In genomic region chr6:39490120-39490519, GRCh38 we compare ENCODE assay signal across 26 cellular contexts.
DNase-seq lines count a peak whose midpoint lies in the region; ATAC-seq, FAIRE-seq and TF ChIP-seq lines count a peak whose summit lies in the region.
"Had no signal": no experiment of that assay in that cellular context is flagged by ENCODE, and none has a peak within 500 bp of the region (broad histone marks: within the 10 kb centered on the region; RNA-seq: fewer than 3 reads in every experiment).

No MANE protein-coding gene starts in this region.

- in situ Hi-C loops in K562 (cut with MboI): no loop called here

- WGBS in K562 (ENCODE audit: insufficient coverage, low coverage, missing lambda C conversion rate): 0% methylated on average over 3 of the region's 3 CpGs
- 43 to 61% methylated on average over 3 of the region's 3 CpGs for WGBS in esophagus squamous epithelium, 2 donors
- WGBS in upper lobe of left lung, 2 donors: 57 to 58% methylated on average over 3 of the region's 3 CpGs
- WGBS in lower leg skin, 2 donors: 61 to 65% methylated on average over 3 of the region's 3 CpGs

- H3K79me2 ChIP-seq in K562 (ENCODE audit: control insufficient read depth, insufficient read depth, low read length): no peaks in the 10 kb centered on the region
- H3K79me2 ChIP-seq: parathyroid adenoma had no signal

- H3K9me1 ChIP-seq in K562 (ENCODE audit: control insufficient read depth, insufficient read depth, low read length): no peaks in the 10 kb centered on the region

- no peaks in the 10 kb centered on the region for H3K9me3 ChIP-seq in K562 (replicated peaks; ENCODE audit: control insufficient read depth, insufficient read depth, low read depth, low read length)
- no peaks in the 10 kb centered on the region for H3K9me3 ChIP-seq in esophagus squamous epithelium
- H3K9me3 ChIP-seq in left lung: no peaks in the 10 kb centered on the region
- H3K9me3 ChIP-seq in upper lobe of left lung: no peaks in the 10 kb centered on the region
- H3K9me3 ChIP-seq: gastrocnemius medialis, tibial artery had no signal

- BruUV-seq in K562 (replicated peaks; lab: Mats Ljungman, UMichigan): no TSS peak

- no peaks in the 10 kb centered on the region for H3K4me1 ChIP-seq in K562 (replicated peaks in 1 of 2; ENCODE audit: control insufficient read depth in 2 of 2, insufficient read depth in 2 of 2, low read length in 2 of 2)
- peaks cover 0 to 5% (median 0%) of the 10 kb centered on the region in 3 donors for H3K4me1 ChIP-seq in esophagus squamous epithelium
- H3K4me1 ChIP-seq in left lung: peaks cover 0 to 4% of the 10 kb centered on the region in 2 donors
- peaks cover 0 to 7% (median 5%) of the 10 kb centered on the region in 4 donors for H3K4me1 ChIP-seq in upper lobe of left lung
- H3K4me1 ChIP-seq: gastrocnemius medialis, parathyroid adenoma had no signal

- H3K27me3 ChIP-seq in K562 (ENCODE audit: control insufficient read depth in 2 of 2, insufficient read depth in 2 of 2, low read length in 2 of 2) (0 out of 5 replicates have a peak, but pooled peaks cover 0 to under 1% of the 10 kb centered on the region in 2 experiments), esophagus squamous epithelium (peaks cover 0 to 7% (median 0%) of the 10 kb centered on the region in 4 donors), left lung (no peaks in the 10 kb centered on the region), upper lobe of left lung (no peaks in the 10 kb centered on the region)
- H3K27me3 ChIP-seq: gastrocnemius medialis, tibial artery had no signal

- no peak for TF ChIP-seq RAD21 in K562 (CRISPR knock-in tag; conservative IDR thresholded peaks at IDR 0.05 in 1 of 2, IDR thresholded peaks at IDR 0.05 in 1 of 2)

- POLR2A ChIA-PET in K562 (lab: Yijun Ruan, JAX): interaction anchor here (0.6 to 1.2 kb wide), 2 partner anchors 9 to 25 kb away, joined by 3 to 4 read pairs; no protein-coding TSS in a partner anchor

- H4K20me1 ChIP-seq in K562 (replicated peaks; ENCODE audit: control insufficient read depth, insufficient read depth, low read length): no peaks in the 10 kb centered on the region

- FAIRE-seq in K562 (lab: Jason Lieb, UNC): no peak
- FAIRE-seq: G401.6 had no signal

- DNase-seq in K562 (ENCODE audit: extremely low read depth in 1 of 4, low spot score in 3 of 4) (no peak), esophagus squamous epithelium (lab: John Stamatoyannopoulos, UW) (no peak), left lung (no peak), upper lobe of left lung (no peak), KG1 (lab: John Stamatoyannopoulos, UW) (no peak), lower leg skin (ENCODE audit: low spot score in 2 of 2) (no peak)
- DNase-seq: activated CD4-positive, alpha-beta T cell treated with anti-CD3 and anti-CD28 coated beads, Interleukin-2, amount 10 ng/mL, durations not matched to agents 24 days and 14 days; activated naive CD4-positive, alpha-beta T cell; activated naive CD8-positive, alpha-beta T cell treated with anti-CD3 and anti-CD28 coated beads, Interleukin-2, amount 50 U/mL, for 24 hours; activated T-cell treated with anti-CD3 and anti-CD28 coated beads, Interleukin-2, amount 50 U/mL, for 24 hours; cerebellar nuclear complex; gastrocnemius medialis; HCEC 1CT; hippocampal formation; mesendoderm; NCI-H1092; NCI-H1694; NCI-H446 treated with DMSO at 0.1 percent for 48 hours; NCI-H82; stimulated activated CD4-positive, alpha-beta T cell treated with anti-CD3 and anti-CD28 coated beads, Interleukin-4, amount 100 ng/mL, for 24 hours; tibial artery had no signal

- H2AFZ ChIP-seq in K562 (ENCODE audit: low read depth, low read length): no peak overlapping the region
- H2AFZ ChIP-seq: parathyroid adenoma had no signal

- H3K36me3 ChIP-seq in K562 (ENCODE audit: control insufficient read depth, insufficient read depth, low read length): no peaks in the 10 kb centered on the region
- no peaks in the 10 kb centered on the region for H3K36me3 ChIP-seq in esophagus squamous epithelium
- H3K36me3 ChIP-seq in left lung: no peaks in the 10 kb centered on the region
- H3K36me3 ChIP-seq in upper lobe of left lung: no peaks in the 10 kb centered on the region
- H3K36me3 ChIP-seq: gastrocnemius medialis, tibial artery had no signal

- no peak for TF ChIP-seq POLR2A in K562 (conservative IDR thresholded peaks at IDR 0.05)
- TF ChIP-seq POLR2A in esophagus squamous epithelium (IDR thresholded peaks at IDR 0.05): no peak
- TF ChIP-seq POLR2A in upper lobe of left lung (IDR thresholded peaks at IDR 0.05): no peak
- no peak for TF ChIP-seq POLR2A in lower leg skin (IDR thresholded peaks at IDR 0.05)

- no peak overlapping the region for H3K4me2 ChIP-seq in K562 (ENCODE audit: insufficient read depth, low read length)

- no peak for TF ChIP-seq CTCF in K562 (IDR thresholded peaks at IDR 0.05 in 2 of 3, conservative IDR thresholded peaks at IDR 0.05 in 1 of 3; ENCODE audit: insufficient read depth in 2 of 3, low read depth in 1 of 3, low read length in 3 of 3)
- TF ChIP-seq CTCF in esophagus squamous epithelium (IDR thresholded peaks at IDR 0.05): no peak
- TF ChIP-seq CTCF in left lung (IDR thresholded peaks at IDR 0.05): no peak
- TF ChIP-seq CTCF in upper lobe of left lung (IDR thresholded peaks at IDR 0.05): no peak
- TF ChIP-seq CTCF in lower leg skin (IDR thresholded peaks at IDR 0.05): no peak

- no peak for ATAC-seq in K562
- peak; percentile 64 for ATAC-seq in left lung
- peak; percentile 61 to 71 for ATAC-seq in upper lobe of left lung (ENCODE audit: low FRiP score in 2 of 2)
- ATAC-seq in GM19463 (IDR thresholded peaks at IDR 0.05; ENCODE audit: unreplicated experiment): no peak
- ATAC-seq: activated naive CD8-positive, alpha-beta T cell treated with anti-CD3 and anti-CD28 coated beads, Interleukin-2, amount 50 U/mL, for 24 hours; gastrocnemius medialis; WTC11 had no signal

- CTCF ChIA-PET in K562 (lab: Yijun Ruan, JAX; ENCODE audit: low intra/inter-chr PET ratio): no interaction called here

- intact Hi-C loops in K562 (cut with micrococcal nuclease) (no loop called here), esophagus squamous epithelium (cut with DNase I) (no loop called here), left lung (cut with DNase I) (no loop called here), lower leg skin (cut with DNase I; ENCODE audit: low total_unique reads) (no loop called here)

- H3K27ac ChIP-seq in K562 (ENCODE audit: extremely low read depth, low read depth, low read length) (no peak overlapping the region), esophagus squamous epithelium (peak overlapping the region in 3 of 4 donors; percentile 4 to 49 (median 45)), left lung (no peak overlapping the region), upper lobe of left lung (no peak overlapping the region)
- H3K27ac ChIP-seq: gastrocnemius medialis, parathyroid adenoma, SK-N-MC, tibial artery had no signal

- no peak overlapping the region for H3K9ac ChIP-seq in K562 (ENCODE audit: insufficient read depth in 1 of 2, low read depth in 2 of 2, low read length in 2 of 2)
- H3K9ac ChIP-seq: parathyroid adenoma had no signal

- TF ChIP-seq EP300 in K562 (IDR thresholded peaks at IDR 0.05; ENCODE audit: low read length) (no peak), upper lobe of left lung (IDR thresholded peaks at IDR 0.05) (no peak)

- H3K4me3 ChIP-seq in K562 (no peak overlapping the region), esophagus squamous epithelium (no peak overlapping the region), left lung (no peak overlapping the region), upper lobe of left lung (no peak overlapping the region), lower leg skin (ENCODE audit: low read depth, poor library complexity, severe bottlenecking) (no peak overlapping the region)
- H3K4me3 ChIP-seq: gastrocnemius medialis, SK-N-MC, tibial artery had no signal

TF ChIP-seq in K562, 482 proteins besides CTCF, POLR2A, EP300 and RAD21:
- TF ChIP-seq MTA2 (IDR thresholded peaks at IDR 0.05; ENCODE audit: low read depth) (no peak), CEBPB (tag; IDR thresholded peaks at IDR 0.05) (0 out of 2 replicates have a peak, but pooled peaks have one; percentile 17)

Comparison
In these comparisons a context has a peak if more than half of its experiments do, and no peak if none do; other contexts are left out.
1. ATAC-seq: peak in left lung (single experiment) and upper lobe of left lung (2 of 2); none in K562 (single experiment) and GM19463 (single experiment).
2. H3K27ac ChIP-seq: peak in esophagus squamous epithelium (3 of 4); none in K562 (single experiment), left lung (0 of 2) and upper lobe of left lung (0 of 4).